Comparison of ENCODE assay signal across 8 cellular contexts in genomic region chr11:71563401-71563800, GRCh38. TPM values are rescaled to one million over a fixed set of nuclear protein-coding genes. Genes with fewer than 3 reads are reported as not detected.
DNase-seq lines count a peak whose midpoint lies in the region; ATAC-seq, FAIRE-seq and TF ChIP-seq lines count a peak whose summit lies in the region.

No MANE protein-coding gene starts in this region.

- H3K79me2 ChIP-seq in OCI-LY3 (ENCODE audit: low read length) (no peaks in the 10 kb centered on the region), endothelial cell of umbilical vein (ENCODE audit: control insufficient read depth, insufficient read depth, low read length) (no peaks in the 10 kb centered on the region)

- H3K36me3 ChIP-seq in OCI-LY3 (replicated peaks; ENCODE audit: low read depth, low read length) (no peaks in the 10 kb centered on the region), endothelial cell of umbilical vein (ENCODE audit: control insufficient read depth in 2 of 2, extremely low read depth in 1 of 2, insufficient read depth in 2 of 2, low read length in 2 of 2) (no peaks in the 10 kb centered on the region)

- no peaks in the 10 kb centered on the region for H3K9me1 ChIP-seq in endothelial cell of umbilical vein (replicated peaks; ENCODE audit: control insufficient read depth, extremely low read depth, insufficient read depth, low read length)

- intact Hi-C loops in endothelial cell of umbilical vein (cut with micrococcal nuclease), result loop anchor here (1.0 to 5.0 kb wide), 2 partner anchors 116 to 1096 kb away; partner anchors contain the start of gene DHCR7

- peak; percentile 51 for DNase-seq in AG08395 (ENCODE audit: low spot score)
- DNase-seq in endothelial cell of umbilical vein (ENCODE audit: low read depth, low spot score), result peak; percentile 48
- no peak for DNase-seq in progenitor cell of endocrine pancreas (ENCODE audit: low spot score, unreplicated experiment)
- no peak for DNase-seq in NCI-H146 (lab: John Stamatoyannopoulos, UW)

- ATAC-seq in GM18868 (IDR thresholded peaks at IDR 0.05; ENCODE audit: unreplicated experiment) (no peak), GM18517 (IDR thresholded peaks at IDR 0.05; ENCODE audit: unreplicated experiment) (no peak)

- POLR2A ChIA-PET in endothelial cell of umbilical vein (lab: Charles Lee), result no interaction called here

- peaks cover 42% of the 10 kb centered on the region for H3K27me3 ChIP-seq in OCI-LY3 (ENCODE audit: low read depth, low read length)
- peaks cover 0 to 5% of the 10 kb centered on the region in 2 experiments for H3K27me3 ChIP-seq in endothelial cell of umbilical vein (ENCODE audit: control insufficient read depth in 2 of 2, insufficient read depth in 2 of 2, low read length in 2 of 2)

- H3K4me1 ChIP-seq in OCI-LY3 (ENCODE audit: low read length), result no peaks in the 10 kb centered on the region
- H3K4me1 ChIP-seq in endothelial cell of umbilical vein (ENCODE audit: control insufficient read depth, extremely low read depth, insufficient read depth, low read length), result no peaks in the 10 kb centered on the region

- TF ChIP-seq CTCF in GM12873 (IDR thresholded peaks at IDR 0.05; ENCODE audit: insufficient read depth, low read depth, low read length, missing control alignments) (peak; percentile 68), OCI-LY3 (IDR thresholded peaks at IDR 0.05; ENCODE audit: low read depth, low read length) (peak; percentile 89), endothelial cell of umbilical vein (IDR thresholded peaks at IDR 0.05; ENCODE audit: extremely low read depth in 1 of 2, insufficient read depth in 1 of 2, low read depth in 1 of 2, low read length in 2 of 2) (peak; percentile 42 to 50), progenitor cell of endocrine pancreas (IDR thresholded peaks at IDR 0.05; ENCODE audit: unreplicated experiment) (peak; percentile 57)

- H3K4me2 ChIP-seq in OCI-LY3 (ENCODE audit: low read length) (no peak overlapping the region), endothelial cell of umbilical vein (ENCODE audit: insufficient read depth, low read length) (no peak overlapping the region)

- dilution Hi-C loops in endothelial cell of umbilical vein (cut with MboI; ENCODE audit: extremely low pct_ligation_motif_present, low sequenced_read_pairs), result no loop called here

- H3K9me3 ChIP-seq in OCI-LY3 (ENCODE audit: insufficient read depth, low read length) (no peaks in the 10 kb centered on the region), endothelial cell of umbilical vein (replicated peaks; ENCODE audit: control insufficient read depth, insufficient read depth, low read length) (no peaks in the 10 kb centered on the region)

- CTCF ChIA-PET in endothelial cell of umbilical vein (lab: Charles Lee), result interaction anchor here (0.6 to 2.2 kb wide), 32 partner anchors 10 to 1113 kb away, joined by 3 to 35 read pairs (median 6); partner anchors contain the start of genes DHCR7, KRTAP5-11 and NADSYN1

- H3K27me3 Mint-ChIP-seq in progenitor cell of endocrine pancreas, result peaks cover 37% of the 10 kb centered on the region

- TF ChIP-seq POLR2A in endothelial cell of umbilical vein (IDR thresholded peaks at IDR 0.05; ENCODE audit: low read depth, low read length), result no peak

- no peak overlapping the region for H3K27ac ChIP-seq in OCI-LY3 (ENCODE audit: low read length)
- no peak overlapping the region for H3K27ac ChIP-seq in endothelial cell of umbilical vein (ENCODE audit: insufficient read depth, low read depth, low read length)

- BruUV-seq in endothelial cell of umbilical vein (replicated peaks; lab: Mats Ljungman, UMichigan), result no TSS peak

- FAIRE-seq in endothelial cell of umbilical vein (lab: Jason Lieb, UNC), result peak; percentile 72

- H3K4me3 Mint-ChIP-seq in progenitor cell of endocrine pancreas (ENCODE audit: low read depth), result no peak overlapping the region

- H3K9me3 Mint-ChIP-seq in progenitor cell of endocrine pancreas (ENCODE audit: low read depth), result peaks cover 3% of the 10 kb centered on the region

- no peaks in the 10 kb centered on the region for H4K20me1 ChIP-seq in OCI-LY3 (ENCODE audit: insufficient read depth, low read length)
- no peaks in the 10 kb centered on the region for H4K20me1 ChIP-seq in endothelial cell of umbilical vein (replicated peaks; ENCODE audit: control insufficient read depth, extremely low read depth, insufficient read depth, low read length)

- peaks cover 4% of the 10 kb centered on the region for H3K4me1 Mint-ChIP-seq in progenitor cell of endocrine pancreas (ENCODE audit: low read depth)

- H3K27ac Mint-ChIP-seq in progenitor cell of endocrine pancreas, result no peak overlapping the region

- H3K9ac ChIP-seq in OCI-LY3 (ENCODE audit: low read length) (no peak overlapping the region), endothelial cell of umbilical vein (replicated peaks; ENCODE audit: extremely low read depth, insufficient read depth, low read length) (no peak overlapping the region)

- H3K4me3 ChIP-seq in OCI-LY3 (ENCODE audit: low read length) (no peak overlapping the region), endothelial cell of umbilical vein (replicated peaks in 1 of 3; ENCODE audit: insufficient read depth in 1 of 3, low read depth in 1 of 3, low read length in 3 of 3) (no peak overlapping the region)

- no peaks in the 10 kb centered on the region for H3K36me3 Mint-ChIP-seq in progenitor cell of endocrine pancreas (ENCODE audit: insufficient read depth)

- H2AFZ ChIP-seq in OCI-LY3 (ENCODE audit: low read depth, low read length) (no peak overlapping the region), endothelial cell of umbilical vein (ENCODE audit: low read depth, low read length) (no peak overlapping the region)

TF ChIP-seq in endothelial cell of umbilical vein, 7 proteins besides CTCF, POLR2A, EP300 and RAD21 (continues in another document):
- TF ChIP-seq GATA2 (IDR thresholded peaks at IDR 0.05; ENCODE audit: insufficient read depth, insufficient read length, low read depth, low read length), result no peak
- no peak for TF ChIP-seq MAX (IDR thresholded peaks at IDR 0.05; ENCODE audit: insufficient read depth, insufficient read length)

RNA-seq across cellular contexts. Expression of gene KRTAP5-10, which starts 2.0 kb away (rescaled TPM):
- not detected in 2 replicates for total RNA-seq in endothelial cell of umbilical vein
- 0.11 TPM in 1 of 2 replicates, not detected in the other for polyA plus RNA-seq in endothelial cell of umbilical vein
- not detected in 2 replicates for polyA plus RNA-seq in endothelial cell of umbilical vein (2011; cell fraction: cytosol; rRNA removed)
- polyA plus RNA-seq in endothelial cell of umbilical vein (2011; cell fraction: nucleus; rRNA removed), result 0.11 and 0.26 TPM in 2 replicates
- not detected in 2 replicates for polyA plus RNA-seq in endothelial cell of umbilical vein (2012)
- polyA minus RNA-seq in endothelial cell of umbilical vein, result not detected in 2 replicates
- polyA minus RNA-seq in endothelial cell of umbilical vein (2011; cell fraction: cytosol; rRNA and poly(A)+ RNA removed), result not detected
- polyA minus RNA-seq in endothelial cell of umbilical vein (2011; cell fraction: nucleus; rRNA and poly(A)+ RNA removed), result not detected in 2 replicates
- 0.41 TPM in 1 of 2 replicates, not detected in the other for total RNA-seq in progenitor cell of endocrine pancreas

RNA-seq across cellular contexts. Expression of gene KRTAP5-9, which starts 15.2 kb away (rescaled TPM):
- total RNA-seq in endothelial cell of umbilical vein (0.30 TPM in 1 of 2 replicates, not detected in the other), progenitor cell of endocrine pancreas (0.26 and 0.53 TPM in 2 replicates)
- polyA plus RNA-seq in endothelial cell of umbilical vein, result 0.28 and 0.35 TPM in 2 replicates
- 0.07 TPM in 1 of 2 replicates, not detected in the other for polyA plus RNA-seq in endothelial cell of umbilical vein (2011; cell fraction: cytosol; rRNA removed)
- 0.78 and 1.9 TPM in 2 replicates for polyA plus RNA-seq in endothelial cell of umbilical vein (2011; cell fraction: nucleus; rRNA removed)
- 0.30 TPM in 1 of 2 replicates, not detected in the other for polyA plus RNA-seq in endothelial cell of umbilical vein (2012)
- 0.41 TPM in 1 of 2 replicates, not detected in the other for polyA minus RNA-seq in endothelial cell of umbilical vein
- not detected for polyA minus RNA-seq in endothelial cell of umbilical vein (2011; cell fraction: cytosol; rRNA and poly(A)+ RNA removed)
- polyA minus RNA-seq in endothelial cell of umbilical vein (2011; cell fraction: nucleus; rRNA and poly(A)+ RNA removed), result not detected in 2 replicates

RNA-seq across cellular contexts. Expression of gene KRTAP5-11, which starts 19.3 kb away (rescaled TPM):
- not detected in 2 replicates for total RNA-seq in endothelial cell of umbilical vein
- not detected in 2 replicates for polyA plus RNA-seq in endothelial cell of umbilical vein
- polyA plus RNA-seq in endothelial cell of umbilical vein (2011; cell fraction: cytosol; rRNA removed), result not detected in 2 replicates
- not detected in 2 replicates for polyA plus RNA-seq in endothelial cell of umbilical vein (2011; cell fraction: nucleus; rRNA removed)
- not detected in 2 replicates for polyA plus RNA-seq in endothelial cell of umbilical vein (2012)
- polyA minus RNA-seq in endothelial cell of umbilical vein, result not detected in 2 replicates
- not detected for polyA minus RNA-seq in endothelial cell of umbilical vein (2011; cell fraction: cytosol; rRNA and poly(A)+ RNA removed)
- polyA minus RNA-seq in endothelial cell of umbilical vein (2011; cell fraction: nucleus; rRNA and poly(A)+ RNA removed), result not detected in 2 replicates
- not detected in 2 replicates for total RNA-seq in progenitor cell of endocrine pancreas

RNA-seq across cellular contexts. Expression of gene KRTAP5-8, which starts 25.6 kb away (rescaled TPM):
- total RNA-seq in endothelial cell of umbilical vein (not detected in 2 replicates), progenitor cell of endocrine pancreas (0.24 TPM in 1 of 2 replicates, not detected in the other)
- polyA plus RNA-seq in endothelial cell of umbilical vein, result 0.14 and 0.17 TPM in 2 replicates
- 0.06 TPM in 1 of 2 replicates, not detected in the other for polyA plus RNA-seq in endothelial cell of umbilical vein (2011; cell fraction: cytosol; rRNA removed)
- polyA plus RNA-seq in endothelial cell of umbilical vein (2011; cell fraction: nucleus; rRNA removed), result 0.55 and 0.70 TPM in 2 replicates
- not detected in 2 replicates for polyA plus RNA-seq in endothelial cell of umbilical vein (2012)
- polyA minus RNA-seq in endothelial cell of umbilical vein, result not detected in 2 replicates
- polyA minus RNA-seq in endothelial cell of umbilical vein (2011; cell fraction: cytosol; rRNA and poly(A)+ RNA removed), result not detected
- not detected in 2 replicates for polyA minus RNA-seq in endothelial cell of umbilical vein (2011; cell fraction: nucleus; rRNA and poly(A)+ RNA removed)

RNA-seq across cellular contexts. Expression of gene KRTAP5-7, which starts 36.3 kb away (rescaled TPM):
- total RNA-seq in endothelial cell of umbilical vein, result not detected in 2 replicates
- polyA plus RNA-seq in endothelial cell of umbilical vein, result 0.07 and 0.08 TPM in 2 replicates
- not detected in 2 replicates for polyA plus RNA-seq in endothelial cell of umbilical vein (2011; cell fraction: cytosol; rRNA removed)
- 0.53 and 0.59 TPM in 2 replicates for polyA plus RNA-seq in endothelial cell of umbilical vein (2011; cell fraction: nucleus; rRNA removed)
- not detected in 2 replicates for polyA plus RNA-seq in endothelial cell of umbilical vein (2012)
- 0.21 and 0.97 TPM in 2 replicates for polyA minus RNA-seq in endothelial cell of umbilical vein
- not detected for polyA minus RNA-seq in endothelial cell of umbilical vein (2011; cell fraction: cytosol; rRNA and poly(A)+ RNA removed)
- polyA minus RNA-seq in endothelial cell of umbilical vein (2011; cell fraction: nucleus; rRNA and poly(A)+ RNA removed), result 0.53 and 0.82 TPM in 2 replicates
- total RNA-seq in progenitor cell of endocrine pancreas, result 0.29 and 0.41 TPM in 2 replicates

Comparison
In these comparisons a context has a peak if more than half of its experiments do, and no peak if none do; other contexts are left out.
1. DNase-seq: peak in AG08395 (single experiment) and endothelial cell of umbilical vein (single experiment); none in progenitor cell of endocrine pancreas (single experiment) and NCI-H146 (single experiment).
2. Peak in every context shown above with its lines, with median percentiles within 50 percentile points of each other: CTCF ChIP-seq.